In the genomic region with DNA sequence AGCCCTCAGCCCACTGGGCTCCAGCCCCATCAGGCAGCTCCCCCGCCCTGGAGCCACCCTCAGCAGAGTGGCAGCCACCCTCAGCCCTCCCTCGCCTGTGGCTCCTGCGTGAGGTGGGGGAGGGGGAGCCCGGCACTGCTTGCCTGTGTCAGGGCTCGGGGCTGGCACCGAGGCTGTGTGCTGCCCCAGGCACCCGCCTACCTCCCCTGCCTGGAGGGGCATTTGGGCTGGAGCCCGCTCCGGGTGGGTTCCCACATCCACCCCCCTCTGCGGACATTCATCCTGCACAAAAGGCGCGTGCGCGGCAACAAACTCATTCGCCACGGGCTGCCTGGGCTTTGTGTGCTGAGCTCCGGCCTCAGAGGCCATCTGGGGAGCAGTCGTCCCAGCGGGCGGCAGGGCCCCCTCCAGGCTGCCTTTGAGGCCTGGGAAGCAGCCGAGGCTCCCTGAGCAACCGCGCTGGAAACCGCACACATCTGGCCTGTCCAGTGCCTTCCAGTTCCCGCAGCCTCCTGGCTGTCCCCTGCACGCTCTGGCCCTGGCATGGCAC, we compare ENCODE assay signal across 11 cellular contexts. TPM values are rescaled to one million over a fixed set of nuclear protein-coding genes. Genes with fewer than 3 reads are reported as not detected.
DNase-seq lines count a peak whose midpoint lies in the region; ATAC-seq and TF ChIP-seq lines count a peak whose summit lies in the region.
"Had no signal": no experiment of that assay in that cellular context is flagged by ENCODE, and none has a peak within 500 bp of the region (broad histone marks: within the 10 kb centered on the region; RNA-seq: fewer than 3 reads in every experiment).

No MANE protein-coding gene starts in this region.

- no peak for TF ChIP-seq CTCF in DND-41 (IDR thresholded peaks at IDR 0.05; ENCODE audit: borderline replicate concordance, extremely low read depth, low read length, poor library complexity, severe bottlenecking)
- no peak for TF ChIP-seq CTCF in WERI-Rb-1 (IDR thresholded peaks at IDR 0.05; ENCODE audit: low read depth, low read length)
- no peak for TF ChIP-seq CTCF in OCI-LY7 (conservative IDR thresholded peaks at IDR 0.05; ENCODE audit: low read length)

- peaks cover 11 to 22% of the 10 kb centered on the region in 2 donors for H3K4me1 Mint-ChIP-seq in immature natural killer cell
- H3K4me1 Mint-ChIP-seq: activated T-helper 17 cell treated with anti-CD3 and anti-CD28 coated beads, Interleukin-2, amount 50 U/mL, for 72 hours had no signal

- H2AFZ ChIP-seq in DND-41 (ENCODE audit: low read depth, low read length): no peak overlapping the region
- no peak overlapping the region for H2AFZ ChIP-seq in OCI-LY7 (ENCODE audit: low read length)

- CTCF ChIA-PET in OCI-LY7 (lab: Charles Lee; ENCODE audit: unreplicated experiment): interaction anchor here (1.0 kb wide), 1 partner anchor 88 kb away, joined by 3 read pairs; no protein-coding TSS in a partner anchor

- H3K4me2 ChIP-seq in BLaER1: peak overlapping the region; percentile 86
- no peak overlapping the region; the same call in 1 of the 2 replicates for H3K4me2 ChIP-seq in DND-41 (ENCODE audit: insufficient read depth, low read length)
- no peak overlapping the region for H3K4me2 ChIP-seq in OCI-LY7 (ENCODE audit: low read length)

- BruUV-seq in OCI-LY7 (replicated peaks; lab: Mats Ljungman, UMichigan): no TSS peak

- POLR2A ChIA-PET in OCI-LY7 (lab: Charles Lee): no interaction called here

- H3K9me3 ChIP-seq in BLaER1: no peaks in the 10 kb centered on the region
- H3K9me3 ChIP-seq in DND-41 (ENCODE audit: insufficient read depth, low read length, severe bottlenecking): no peaks in the 10 kb centered on the region
- no peaks in the 10 kb centered on the region for H3K9me3 ChIP-seq in WERI-Rb-1 (ENCODE audit: severe bottlenecking)
- no peaks in the 10 kb centered on the region for H3K9me3 ChIP-seq in OCI-LY7 (ENCODE audit: low read length)
- H3K9me3 ChIP-seq: thoracic aorta had no signal

- H4K20me1 ChIP-seq in BLaER1 (no peaks in the 10 kb centered on the region), DND-41 (ENCODE audit: insufficient read depth, low read length) (peaks cover 39% of the 10 kb centered on the region), OCI-LY7 (ENCODE audit: insufficient read depth, low read length) (no peaks in the 10 kb centered on the region)

- H3K9me2 ChIP-seq in OCI-LY7 (ENCODE audit: insufficient read depth, low read length): no peaks in the 10 kb centered on the region

- ATAC-seq in DND-41 (ENCODE audit: insufficient read depth, low read depth): peak; percentile 18; the same call in 1 of the 3 replicates
- no peak for ATAC-seq in GM21786 (IDR thresholded peaks at IDR 0.05; ENCODE audit: unreplicated experiment)
- ATAC-seq in GM18520 (IDR thresholded peaks at IDR 0.05; ENCODE audit: unreplicated experiment): no peak
- ATAC-seq in HG02840 (IDR thresholded peaks at IDR 0.05; ENCODE audit: low FRiP score, unreplicated experiment): no peak
- ATAC-seq: activated T-helper 17 cell treated with anti-CD3 and anti-CD28 coated beads, Interleukin-2, amount 50 U/mL, for 72 hours had no signal

- H3K36me3 ChIP-seq in BLaER1 (no peaks in the 10 kb centered on the region), DND-41 (ENCODE audit: insufficient read depth, low read length) (no peaks in the 10 kb centered on the region), WERI-Rb-1 (no peaks in the 10 kb centered on the region), OCI-LY7 (ENCODE audit: insufficient read depth, low read length) (no peaks in the 10 kb centered on the region)
- H3K36me3 ChIP-seq: thoracic aorta had no signal

- DNase-seq in DND-41 (peak; percentile 76), WERI-Rb-1 (peak; percentile 84), immature natural killer cell (peak; percentile 50 to 51 (median 50)), OCI-LY7 (ENCODE audit: low spot score) (no peak)

- no peak overlapping the region for H3K27ac Mint-ChIP-seq in immature natural killer cell
- H3K27ac Mint-ChIP-seq: activated T-helper 17 cell treated with anti-CD3 and anti-CD28 coated beads, Interleukin-2, amount 50 U/mL, for 72 hours had no signal

- no peak overlapping the region for H3K4me3 Mint-ChIP-seq in immature natural killer cell
- H3K4me3 Mint-ChIP-seq: activated T-helper 17 cell treated with anti-CD3 and anti-CD28 coated beads, Interleukin-2, amount 50 U/mL, for 72 hours had no signal

- peaks cover 6% of the 10 kb centered on the region; the same call in 1 of the 2 replicates for H3K79me2 ChIP-seq in DND-41 (ENCODE audit: insufficient read depth, low read length)
- H3K79me2 ChIP-seq in OCI-LY7 (ENCODE audit: insufficient read depth, low read depth, low read length): no peaks in the 10 kb centered on the region

- H3K9me3 Mint-ChIP-seq in immature natural killer cell: no peaks in the 10 kb centered on the region
- H3K9me3 Mint-ChIP-seq: activated T-helper 17 cell treated with anti-CD3 and anti-CD28 coated beads, Interleukin-2, amount 50 U/mL, for 72 hours had no signal

- intact Hi-C loops in OCI-LY7 (cut with micrococcal nuclease; ENCODE audit: unreplicated experiment): no loop called here

- H3K4me3 ChIP-seq in BLaER1 (no peak overlapping the region), DND-41 (ENCODE audit: low read depth in 1 of 2, low read length in 2 of 2) (no peak overlapping the region), WERI-Rb-1 (ENCODE audit: low read depth, low read length) (peak overlapping the region; percentile 29), OCI-LY7 (ENCODE audit: low read depth, low read length, poor library complexity, severe bottlenecking) (no peak overlapping the region)
- H3K4me3 ChIP-seq: thoracic aorta had no signal

- H3K27me3 Mint-ChIP-seq in immature natural killer cell (ENCODE audit: low read depth in 3 of 3): peaks cover 4 to 18% (median 11%) of the 10 kb centered on the region in 3 donors
- H3K27me3 Mint-ChIP-seq: activated T-helper 17 cell treated with anti-CD3 and anti-CD28 coated beads, Interleukin-2, amount 50 U/mL, for 72 hours had no signal

- H3K27ac ChIP-seq in BLaER1: peak overlapping the region; percentile 66
- H3K27ac ChIP-seq in DND-41 (ENCODE audit: low read length): no peak overlapping the region
- peak overlapping the region; percentile 97 for H3K27ac ChIP-seq in WERI-Rb-1
- no peak overlapping the region for H3K27ac ChIP-seq in OCI-LY7 (ENCODE audit: low read depth, low read length, poor library complexity, severe bottlenecking)
- H3K27ac ChIP-seq: thoracic aorta had no signal

- H3K4me1 ChIP-seq in BLaER1 (peaks cover 86% of the 10 kb centered on the region), DND-41 (ENCODE audit: insufficient read depth, low read length) (peaks cover 57% of the 10 kb centered on the region), OCI-LY7 (ENCODE audit: insufficient read depth, low read length, poor library complexity, severe bottlenecking) (peaks cover 24% of the 10 kb centered on the region)

- peaks cover 4% of the 10 kb centered on the region; the same call in 1 of the 2 replicates for H3K27me3 ChIP-seq in BLaER1
- H3K27me3 ChIP-seq in DND-41 (ENCODE audit: insufficient read depth, low read length, poor library complexity): no peaks in the 10 kb centered on the region
- H3K27me3 ChIP-seq in WERI-Rb-1 (ENCODE audit: insufficient read depth, low read depth, severe bottlenecking): no peaks in the 10 kb centered on the region

- no peaks in the 10 kb centered on the region for H3K36me3 Mint-ChIP-seq in immature natural killer cell

- H3K9ac ChIP-seq in BLaER1 (peak overlapping the region; percentile 45; the same call in 1 of the 2 replicates), DND-41 (ENCODE audit: low read depth, low read length) (no peak overlapping the region)

RNA-seq across cellular contexts. Expression of gene TNFRSF14, which starts 12.6 kb away (rescaled TPM):
- 10 to 100 TPM; 62.5 to 75.1 (median 63.8) TPM for polyA plus RNA-seq in immature natural killer cell
- 15.0 and 18.5 TPM in 2 replicates for total RNA-seq in OCI-LY7 (2014; rRNA removed; shearing (Covaris generic))
- 15.7 and 18.9 TPM in 2 replicates for total RNA-seq in OCI-LY7 (2022)

RNA-seq across cellular contexts. Expression of gene HES5, which starts 13.6 kb away (rescaled TPM):
- not detected for polyA plus RNA-seq in immature natural killer cell
- not detected in 2 replicates for total RNA-seq in OCI-LY7 (2014; rRNA removed; shearing (Covaris generic))
- not detected in 2 replicates for total RNA-seq in OCI-LY7 (2022)
- total RNA-seq: activated T-helper 17 cell treated with anti-CD3 and anti-CD28 coated beads, Interleukin-2, amount 50 U/mL, for 72 hours; glomerular endothelial cell had no signal

RNA-seq across cellular contexts. Expression of gene PANK4, which starts 17.2 kb away (rescaled TPM):
- polyA plus RNA-seq in immature natural killer cell: 10 to 100 TPM in 1 of 3 donors, 1 to 10 TPM in 2; 9.1 to 23.3 (median 9.8) TPM
- total RNA-seq in OCI-LY7 (2014; rRNA removed; shearing (Covaris generic)): 43.6 and 55.9 TPM in 2 replicates
- total RNA-seq in OCI-LY7 (2022): 49.1 and 53.9 TPM in 2 replicates

RNA-seq across cellular contexts. Expression of gene PRXL2B, which starts 43.0 kb away (rescaled TPM):
- polyA plus RNA-seq in immature natural killer cell: 10 to 100 TPM; 10.0 to 17.1 (median 13.6) TPM
- 7.0 and 10.4 TPM in 2 replicates for total RNA-seq in OCI-LY7 (2014; rRNA removed; shearing (Covaris generic))
- total RNA-seq in OCI-LY7 (2022): 4.8 and 5.2 TPM in 2 replicates

Comparison
In these comparisons a context has a peak if more than half of its experiments do, and no peak if none do; other contexts are left out.
1. H3K27ac ChIP-seq: peak in BLaER1 (single experiment) and WERI-Rb-1 (single experiment); none in DND-41 (single experiment) and OCI-LY7 (single experiment).